Comparison of ENCODE assay signal across 15 cellular contexts in the genomic region with DNA sequence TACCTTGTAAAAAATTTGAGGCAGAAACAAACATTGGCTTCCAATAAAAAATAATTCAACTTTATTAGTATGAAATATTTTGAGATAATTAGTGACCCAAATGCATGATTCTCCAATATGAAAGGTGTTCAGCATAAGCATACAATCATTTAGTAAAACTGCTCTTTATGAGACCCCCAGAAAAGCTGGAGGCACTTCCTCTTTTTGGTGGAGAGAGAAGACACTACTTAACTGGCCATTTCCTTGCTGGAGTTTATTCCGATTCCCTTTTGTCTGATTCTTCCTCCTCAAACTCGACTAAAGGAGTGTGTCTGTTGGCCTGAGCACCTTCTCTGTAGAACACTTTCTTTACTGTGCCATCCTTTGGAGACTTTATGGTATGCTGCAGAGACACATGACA. TPM values are rescaled to one million over a fixed set of nuclear protein-coding genes. Genes with fewer than 3 reads are reported as not detected.
A peak's percentile ranks its signal among the peaks of the same experiment; 100 is the strongest.
DNase-seq lines count a peak whose midpoint lies in the region; ATAC-seq, FAIRE-seq and TF ChIP-seq lines count a peak whose summit lies in the region.
"Had no signal": no experiment of that assay in that cellular context is flagged by ENCODE, and none has a peak within 500 bp of the region (broad histone marks: within the 10 kb centered on the region; RNA-seq: fewer than 3 reads in every experiment).

No MANE protein-coding gene starts in this region.

- H3K36me3 ChIP-seq in osteoblast (ENCODE audit: insufficient read depth, low read length) (peaks cover 12% of the 10 kb centered on the region), BE2C (peaks cover 28% of the 10 kb centered on the region)

- intact Hi-C loops in dendritic cell treated with granulocyte-macrophage colony-stimulating factor and Interleukin-4, amounts not matched to agents 40 ng/mL and 50 ng/mL, for 4 days (cut with micrococcal nuclease): no loop called here

- no peak overlapping the region for H3K4me3 ChIP-seq in osteoblast (ENCODE audit: insufficient read depth, low read length)
- H3K4me3 ChIP-seq in BE2C (ENCODE audit: low read depth, low read length): no peak overlapping the region
- H3K4me3 ChIP-seq: HAP-1 had no signal

- H3K9me3 ChIP-seq in osteoblast (ENCODE audit: low read depth, low read length): no peaks in the 10 kb centered on the region
- no peaks in the 10 kb centered on the region for H3K9me3 ChIP-seq in BE2C
- H3K9me3 ChIP-seq: HAP-1 had no signal

- TF ChIP-seq CTCF in osteoblast (IDR thresholded peaks at IDR 0.05; ENCODE audit: extremely low read depth, low read depth, low read length): no peak
- no peak for TF ChIP-seq CTCF in BE2C (IDR thresholded peaks at IDR 0.05; ENCODE audit: low read depth, low read length)

- H3K4me1 ChIP-seq in osteoblast (ENCODE audit: insufficient read depth, low read length) (no peaks in the 10 kb centered on the region), BE2C (no peaks in the 10 kb centered on the region)

- no peak for ATAC-seq in GM18517 (IDR thresholded peaks at IDR 0.05; ENCODE audit: unreplicated experiment)

- H3K4me2 ChIP-seq in osteoblast (ENCODE audit: insufficient read depth, low read length): no peak overlapping the region

- H3K4me3 Mint-ChIP-seq in dendritic cell treated with granulocyte-macrophage colony-stimulating factor and Interleukin-4, amounts not matched to agents 40 ng/mL and 50 ng/mL, for 4 days: no peak overlapping the region
- H3K4me3 Mint-ChIP-seq: CD4-positive, alpha-beta T cell; IgD-negative memory B cell had no signal

- H3K27me3 Mint-ChIP-seq in dendritic cell treated with granulocyte-macrophage colony-stimulating factor and Interleukin-4, amounts not matched to agents 40 ng/mL and 50 ng/mL, for 4 days: no peaks in the 10 kb centered on the region
- H3K27me3 Mint-ChIP-seq: CD4-positive, alpha-beta T cell; IgD-negative memory B cell had no signal

- H3K4me1 Mint-ChIP-seq in dendritic cell treated with granulocyte-macrophage colony-stimulating factor and Interleukin-4, amounts not matched to agents 40 ng/mL and 50 ng/mL, for 4 days (ENCODE audit: low read depth): peaks cover 5% of the 10 kb centered on the region
- H3K4me1 Mint-ChIP-seq: IgD-negative memory B cell had no signal

- peaks cover 7% of the 10 kb centered on the region for H3K9me3 Mint-ChIP-seq in dendritic cell treated with granulocyte-macrophage colony-stimulating factor and Interleukin-4, amounts not matched to agents 40 ng/mL and 50 ng/mL, for 4 days
- H3K9me3 Mint-ChIP-seq: CD4-positive, alpha-beta T cell; IgD-negative memory B cell had no signal

- no peaks in the 10 kb centered on the region for H3K79me2 ChIP-seq in osteoblast (ENCODE audit: insufficient read depth, low read length)

- FAIRE-seq in GM12891 (lab: Jason Lieb, UNC): no peak
- FAIRE-seq: GM12892, H1 had no signal

- H3K27ac ChIP-seq in osteoblast (ENCODE audit: low read depth, low read length): no peak overlapping the region

- TF ChIP-seq POLR2A in GM12891 (IDR thresholded peaks at IDR 0.05; ENCODE audit: low read depth, low read length): no peak

- H3K27ac Mint-ChIP-seq in dendritic cell treated with granulocyte-macrophage colony-stimulating factor and Interleukin-4, amounts not matched to agents 40 ng/mL and 50 ng/mL, for 4 days: peak overlapping the region; percentile 20
- H3K27ac Mint-ChIP-seq: CD4-positive, alpha-beta T cell; IgD-negative memory B cell had no signal

- no peak for DNase-seq in GM12891 (ENCODE audit: insufficient read length, low spot score)
- DNase-seq in OCI-M1 (lab: John Stamatoyannopoulos, UW): peak; percentile 3
- DNase-seq in osteoblast (ENCODE audit: insufficient read length, low spot score, missing footprints): peak; percentile 8
- no peak for DNase-seq in activated effector memory CD4-positive, alpha-beta T cell treated with Interleukin-2 at 50 U/mL for 16 hours
- no peak for DNase-seq in BE2C
- DNase-seq: 8988T; C1 segment of cervical spinal cord; CD4-positive, alpha-beta T cell; DMS79 had no signal

- no peaks in the 10 kb centered on the region for H3K27me3 ChIP-seq in osteoblast (ENCODE audit: insufficient read depth, low read length)
- H3K27me3 ChIP-seq in BE2C: no peaks in the 10 kb centered on the region

- H4K20me1 ChIP-seq in osteoblast (ENCODE audit: insufficient read depth, low read length): no peaks in the 10 kb centered on the region

- H3K36me3 Mint-ChIP-seq in dendritic cell treated with granulocyte-macrophage colony-stimulating factor and Interleukin-4, amounts not matched to agents 40 ng/mL and 50 ng/mL, for 4 days (ENCODE audit: low read depth): peaks cover 73% of the 10 kb centered on the region

- H2AFZ ChIP-seq in osteoblast (ENCODE audit: low read length): no peak overlapping the region

TF ChIP-seq in GM12891, 5 proteins besides CTCF, POLR2A, EP300 and RAD21:
- TF ChIP-seq SPI1 (IDR thresholded peaks at IDR 0.05; ENCODE audit: low read depth, low read length): peak; percentile 82
- TF ChIP-seq TAF1 (IDR thresholded peaks at IDR 0.05; ENCODE audit: low read depth, low read length): no peak
TF ChIP-seq in GM12891: peak in this region for 1.

RNA-seq across cellular contexts. Expression of a gene that starts 34.8 kb away (rescaled TPM):
- polyA plus RNA-seq in GM12891 (2012; ENCODE audit: low read depth, missing spikeins): 8.1 TPM
- 35.1 and 38.4 TPM in 2 replicates for total RNA-seq in osteoblast
- polyA plus RNA-seq in BE2C (2012; ENCODE audit: insufficient read depth, insufficient read length, low read depth): 9.4 TPM

Comparison
In these comparisons a context has a peak if more than half of its experiments do, and no peak if none do; other contexts are left out.
1. DNase-seq: peak in OCI-M1 (single experiment) and osteoblast (single experiment); none in GM12891 (single experiment), activated effector memory CD4-positive, alpha-beta T cell treated with Interleukin-2 at 50 U/mL for 16 hours (single experiment) and BE2C (single experiment).